In the genomic region with DNA sequence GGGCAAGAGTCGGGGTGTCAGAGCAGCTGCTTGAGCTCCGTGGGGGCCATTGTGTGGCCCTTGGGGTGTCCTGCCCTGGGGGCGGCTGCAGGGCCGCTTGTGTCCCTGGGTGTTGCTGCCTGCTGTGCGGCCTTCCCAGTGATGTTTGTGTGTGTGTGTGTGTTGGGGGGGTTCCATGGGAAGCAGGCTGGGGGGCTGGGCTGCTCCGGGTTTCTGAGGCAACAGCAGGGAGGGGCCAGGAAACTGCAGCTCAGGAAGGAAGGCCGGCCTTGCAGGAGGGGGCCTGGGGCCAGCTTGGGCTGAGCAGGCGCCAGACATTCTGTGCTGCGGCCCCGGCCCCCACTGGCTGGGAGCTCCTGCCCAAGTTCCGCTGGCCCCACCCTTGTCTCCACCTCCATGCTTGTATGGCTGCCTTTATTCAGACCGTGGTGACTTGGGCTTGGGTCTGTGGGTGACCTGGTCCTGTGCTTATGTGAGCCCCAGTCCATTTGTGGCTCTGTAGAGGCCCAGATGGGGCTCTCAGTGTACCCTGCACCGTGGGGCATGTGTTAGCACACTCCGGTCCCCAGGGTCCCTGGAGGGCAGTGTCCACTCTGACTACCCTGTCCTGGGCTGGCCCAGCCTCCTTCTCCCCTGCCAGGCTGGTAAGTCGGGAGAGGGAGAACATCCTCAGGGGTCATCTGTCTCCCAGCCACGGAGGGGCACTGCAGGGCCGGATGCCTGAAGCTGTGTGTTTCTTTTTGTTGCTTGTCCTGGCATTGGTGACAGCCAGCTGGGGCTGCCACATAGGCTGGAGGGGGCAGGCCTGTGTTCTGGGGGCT, we compare ENCODE assay signal across 8 cellular contexts. TPM values are rescaled to one million over a fixed set of nuclear protein-coding genes. Genes with fewer than 3 reads are reported as not detected.
A peak's percentile ranks its signal among the peaks of the same experiment; 100 is the strongest.
DNase-seq lines count a peak whose midpoint lies in the region; ATAC-seq, FAIRE-seq and TF ChIP-seq lines count a peak whose summit lies in the region.

No MANE protein-coding gene starts in this region.

- H3K4me1 ChIP-seq in HUES6 (ENCODE audit: control insufficient read depth, insufficient read depth, low read length) = peaks cover 46% of the 10 kb centered on the region
- peaks cover 11% of the 10 kb centered on the region for H3K4me1 ChIP-seq in astrocyte (ENCODE audit: insufficient read depth, low read length)
- no peaks in the 10 kb centered on the region for H3K4me1 ChIP-seq in right lobe of liver
- H3K4me1 ChIP-seq in CD4-positive, alpha-beta memory T cell (ENCODE audit: insufficient read depth, low read length) = peaks cover 23% of the 10 kb centered on the region

- no peak overlapping the region for H3K4me3 ChIP-seq in AG10803 (ENCODE audit: low read length)
- 0 out of 2 replicates have a peak overlapping the region, but pooled peaks have one; percentile 1 for H3K4me3 ChIP-seq in HUES6 (ENCODE audit: low read depth, low read length)
- H3K4me3 ChIP-seq in astrocyte (ENCODE audit: insufficient read depth, low read depth, low read length) = no peak overlapping the region
- no peak overlapping the region for H3K4me3 ChIP-seq in right lobe of liver
- no peak overlapping the region for H3K4me3 ChIP-seq in CD4-positive, alpha-beta memory T cell (ENCODE audit: low read length in 2 of 2)

- H3K4me3 Mint-ChIP-seq in astrocyte (ENCODE audit: unreplicated experiment) = no peak overlapping the region
- no peak overlapping the region for H3K4me3 Mint-ChIP-seq in CD4-positive, alpha-beta memory T cell

- intact Hi-C loops in right lobe of liver (cut with DNase I) = no loop called here
- intact Hi-C loops in CD4-positive, alpha-beta memory T cell (cut with micrococcal nuclease) = no loop called here

- H4K20me1 ChIP-seq in astrocyte (ENCODE audit: insufficient read depth, low read length) = peaks cover 9% of the 10 kb centered on the region

- CTCF ChIA-PET in CD4-positive, alpha-beta memory T cell (lab: Charles Lee; ENCODE audit: partially characterized antibody) = interaction anchor here (0.7 to 11.2 kb wide), 4 partner anchors 14 to 74 kb away, joined by 3 to 133 read pairs (median 5); a partner anchor contains a TSS

- peak; percentile 14; the same call in 1 of the 2 replicates for TF ChIP-seq CTCF in AG10803 (conservative IDR thresholded peaks at IDR 0.05; ENCODE audit: low read length)
- TF ChIP-seq CTCF in astrocyte (IDR thresholded peaks at IDR 0.05; ENCODE audit: insufficient read depth, low read depth, low read length) = no peak
- TF ChIP-seq CTCF in right lobe of liver (IDR thresholded peaks at IDR 0.05) = peak in 1 of 4 donors; percentile 4

- peaks cover 22% of the 10 kb centered on the region for H3K27me3 ChIP-seq in HUES6 (ENCODE audit: control insufficient read depth, insufficient read depth, low read length)
- H3K27me3 ChIP-seq in astrocyte (ENCODE audit: insufficient read depth, low read length) = peaks cover 18% of the 10 kb centered on the region
- H3K27me3 ChIP-seq in right lobe of liver = no peaks in the 10 kb centered on the region
- peaks cover 15% of the 10 kb centered on the region for H3K27me3 ChIP-seq in CD4-positive, alpha-beta memory T cell (ENCODE audit: insufficient read depth, low read length)

- peaks cover 6% of the 10 kb centered on the region for H3K4me1 Mint-ChIP-seq in astrocyte (ENCODE audit: low read depth, unreplicated experiment)
- H3K4me1 Mint-ChIP-seq in CD4-positive, alpha-beta memory T cell = peaks cover 3 to 17% (median 9%) of the 10 kb centered on the region in 4 donors

- no peak overlapping the region for H3K4me2 ChIP-seq in astrocyte (ENCODE audit: low read length)

- ATAC-seq in right lobe of liver (peak; percentile 42 to 57 (median 48)), GM18498 (IDR thresholded peaks at IDR 0.05; ENCODE audit: unreplicated experiment) (no peak)

- 21% methylated on average over 3 of the region's 17 CpGs for WGBS in right lobe of liver (ENCODE audit: insufficient coverage, low coverage, low lambda C conversion rate, missing lambda C conversion rate)

- FAIRE-seq in astrocyte (lab: Jason Lieb, UNC) = no peak

- H3K9me3 ChIP-seq in HUES6 (ENCODE audit: control insufficient read depth, insufficient read depth, low read depth, low read length) (no peaks in the 10 kb centered on the region), astrocyte (ENCODE audit: insufficient read depth, low read depth, low read length) (no peaks in the 10 kb centered on the region), right lobe of liver (no peaks in the 10 kb centered on the region)
- H3K9me3 ChIP-seq in CD4-positive, alpha-beta memory T cell (ENCODE audit: control insufficient read depth in 1 of 2, low read length in 2 of 2) = no peaks in the 10 kb centered on the region

- no peaks in the 10 kb centered on the region for H3K79me2 ChIP-seq in astrocyte (ENCODE audit: insufficient read depth, low read length)

- H3K27ac ChIP-seq in HUES6 (ENCODE audit: low read depth, low read length) (peak overlapping the region; percentile 41; the same call in 1 of the 2 replicates), astrocyte (ENCODE audit: low read depth, low read length) (no peak overlapping the region), right lobe of liver (peak overlapping the region in 2 of 3 donors; percentile 8 to 54)
- no peak overlapping the region for H3K27ac ChIP-seq in CD4-positive, alpha-beta memory T cell (ENCODE audit: low read depth, low read length)

- TF ChIP-seq POLR2A in right lobe of liver (IDR thresholded peaks at IDR 0.05) = no peak

- H3K27me3 Mint-ChIP-seq in astrocyte (ENCODE audit: low read depth, unreplicated experiment) = peaks cover 20% of the 10 kb centered on the region
- peaks cover 14 to 20% of the 10 kb centered on the region in 2 donors for H3K27me3 Mint-ChIP-seq in CD4-positive, alpha-beta memory T cell

- DNase-seq in AG10803 (ENCODE audit: low read depth) (no peak), astrocyte (ENCODE audit: low read depth) (no peak), right lobe of liver (peak in 1 of 3 donors; percentile 78), DMS153 (lab: John Stamatoyannopoulos, UW) (no peak), D341Med (ENCODE audit: low spot score) (no peak)
- DNase-seq in CD4-positive, alpha-beta memory T cell = no peak

- H3K36me3 Mint-ChIP-seq in astrocyte (ENCODE audit: low read depth, unreplicated experiment) = no peaks in the 10 kb centered on the region
- no peaks in the 10 kb centered on the region for H3K36me3 Mint-ChIP-seq in CD4-positive, alpha-beta memory T cell

- H3K9ac ChIP-seq in HUES6 (ENCODE audit: low read length) (peak overlapping the region; percentile 30), astrocyte (ENCODE audit: low read length) (no peak overlapping the region)

- H3K9me3 Mint-ChIP-seq in astrocyte (ENCODE audit: unreplicated experiment) = no peaks in the 10 kb centered on the region
- H3K9me3 Mint-ChIP-seq in CD4-positive, alpha-beta memory T cell = no peaks in the 10 kb centered on the region

- no peaks in the 10 kb centered on the region for H3K36me3 ChIP-seq in HUES6 (ENCODE audit: control insufficient read depth, insufficient read depth, low read length)
- H3K36me3 ChIP-seq in astrocyte (ENCODE audit: insufficient read depth, low read length) = no peaks in the 10 kb centered on the region
- no peaks in the 10 kb centered on the region for H3K36me3 ChIP-seq in right lobe of liver
- no peaks in the 10 kb centered on the region for H3K36me3 ChIP-seq in CD4-positive, alpha-beta memory T cell (ENCODE audit: insufficient read depth, low read length)

- POLR2A ChIA-PET in CD4-positive, alpha-beta memory T cell (lab: Charles Lee; ENCODE audit: partially characterized antibody) = interaction anchor here (1.1 to 3.5 kb wide), 2 partner anchors 8 to 15 kb away, joined by 4 to 15 read pairs; a partner anchor contains a TSS

- no peak overlapping the region for H3K27ac Mint-ChIP-seq in astrocyte (ENCODE audit: unreplicated experiment)
- no peak overlapping the region for H3K27ac Mint-ChIP-seq in CD4-positive, alpha-beta memory T cell

- H2AFZ ChIP-seq in astrocyte (ENCODE audit: low read depth, low read length) = peak overlapping the region; percentile 18

RNA-seq across cellular contexts. Expression of a gene that starts 4.6 kb away (rescaled TPM):
- total RNA-seq in astrocyte = 0.52 and 0.60 TPM in 2 replicates
- 1 to 10 TPM; 4.1 to 7.8 (median 5.6) TPM for total RNA-seq in right lobe of liver
- total RNA-seq in CD4-positive, alpha-beta memory T cell = not detected
- not detected for polyA plus RNA-seq in CD4-positive, alpha-beta memory T cell

RNA-seq across cellular contexts. Expression of a gene that starts 8.9 kb away (rescaled TPM):
- 52.4 and 53.1 TPM in 2 replicates for total RNA-seq in astrocyte
- 10 to 100 TPM; 14.8 to 45.6 (median 28.6) TPM for total RNA-seq in right lobe of liver
- 10 to 100 TPM; 43.3 to 45.9 TPM for total RNA-seq in CD4-positive, alpha-beta memory T cell
- polyA plus RNA-seq in CD4-positive, alpha-beta memory T cell = 10 to 100 TPM; 24.6 to 27.9 TPM

RNA-seq across cellular contexts. Expression of a gene that starts 18.1 kb away (rescaled TPM):
- total RNA-seq in astrocyte (0.75 and 0.99 TPM in 2 replicates), right lobe of liver (1 to 10 TPM in 1 of 6 experiments, under 1 TPM in 4, not detected in 1; 0.29 to 1.1 (median 0.44) TPM)
- 1 to 10 TPM; 3.7 to 4.1 TPM for total RNA-seq in CD4-positive, alpha-beta memory T cell
- polyA plus RNA-seq in CD4-positive, alpha-beta memory T cell = under 1 TPM in 1 of 2 donors, not detected in 1; 0.22 TPM

RNA-seq across cellular contexts. Expression of a gene that starts 25.3 kb away (rescaled TPM):
- total RNA-seq in astrocyte (15.7 and 18.3 TPM in 2 replicates), right lobe of liver (10 to 100 TPM in 2 of 6 experiments, 1 to 10 TPM in 4; 2.6 to 10.9 (median 5.7) TPM)
- total RNA-seq in CD4-positive, alpha-beta memory T cell = 10 to 100 TPM; 35.0 to 35.6 TPM
- polyA plus RNA-seq in CD4-positive, alpha-beta memory T cell = 100 to 1,000 TPM; 112 to 116 TPM

RNA-seq across cellular contexts. Expression of a gene that starts 25.8 kb away (rescaled TPM):
- total RNA-seq in astrocyte (2.8 and 3.6 TPM in 2 replicates), right lobe of liver (under 1 TPM in 5 of 6 experiments, not detected in 1; 0.13 to 0.32 (median 0.25) TPM)
- 1 to 10 TPM in 1 of 2 experiments, under 1 TPM in 1; 0.87 to 1.1 TPM for total RNA-seq in CD4-positive, alpha-beta memory T cell
- polyA plus RNA-seq in CD4-positive, alpha-beta memory T cell = 1 to 10 TPM in 1 of 2 donors, under 1 TPM in 1; 0.68 to 1.1 TPM

Comparison
In these comparisons a context has a peak if more than half of its experiments do, and no peak if none do; other contexts are left out.
1. H3K27ac ChIP-seq: peak in HUES6 (single experiment) and right lobe of liver (2 of 3); none in astrocyte (single experiment) and CD4-positive, alpha-beta memory T cell (single experiment).